In genomic region chr7:106112118-106112971, GRCh38 we compare ENCODE assay signal across 8 cellular contexts. TPM values are rescaled to one million over a fixed set of nuclear protein-coding genes. Genes with fewer than 3 reads are reported as not detected.
DNase-seq lines count a peak whose midpoint lies in the region; ATAC-seq and TF ChIP-seq lines count a peak whose summit lies in the region.

Gene SYPL1, minus strand, starts transcription at chr7:106112312. Its CDS starts 104 bp downstream, at chr7:106112208.

- no peak for TF ChIP-seq RAD21 in IMR-90 (IDR thresholded peaks at IDR 0.05; ENCODE audit: low read length)

- peak within 1 kb of the TSS; percentile 96 for H2BK5ac ChIP-seq in IMR-90 (ENCODE audit: low read depth, low read length, poor library complexity, severe bottlenecking)

- H3K27me3 ChIP-seq in IMR-90 (ENCODE audit: control insufficient read depth, insufficient read depth, low read length) (no peaks in the 10 kb centered on the region), PC-3 (ENCODE audit: low read length) (no peaks in the 10 kb centered on the region), esophagus (ENCODE audit: control insufficient read depth in 1 of 2, insufficient read depth in 2 of 2, low read length in 2 of 2) (no peaks in the 10 kb centered on the region), muscle layer of duodenum (ENCODE audit: low read depth, low read length) (no peaks in the 10 kb centered on the region)

- H2BK120ac ChIP-seq in IMR-90 (ENCODE audit: low read depth, low read length), result peak within 1 kb of the TSS; percentile 88

- no peak; the same call in none of the 2 replicates for TF ChIP-seq POLR2A in IMR-90 (IDR thresholded peaks at IDR 0.05; ENCODE audit: low read depth, low read length)

- H3K23ac ChIP-seq in IMR-90 (ENCODE audit: low read depth, low read length), result peak within 1 kb of the TSS; percentile 98

- H3K4me3 ChIP-seq in IMR-90 (ENCODE audit: insufficient read depth, low read depth, low read length), result peak within 1 kb of the TSS; percentile 93
- peak within 1 kb of the TSS; percentile 90 for H3K4me3 ChIP-seq in PC-3 (ENCODE audit: low read length)
- H3K4me3 ChIP-seq in esophagus (ENCODE audit: low read depth in 1 of 2, low read length in 2 of 2), result peak within 1 kb of the TSS; percentile 65 to 94
- peak within 1 kb of the TSS; percentile 79 to 83 for H3K4me3 ChIP-seq in muscle layer of duodenum (ENCODE audit: low read depth in 1 of 2, low read length in 2 of 2)

- CTCF ChIA-PET in IMR-90 (lab: Yijun Ruan, JAX), result interaction anchor here (1.1 to 1.2 kb wide), 3 partner anchors 22 to 615 kb away, joined by 3 read pairs; no protein-coding TSS in a partner anchor
- CTCF ChIA-PET in PC-3 (lab: Charles Lee), result interaction anchor here (0.5 to 1.5 kb wide), 7 partner anchors 42 to 1970 kb away, joined by 3 to 10 read pairs (median 6); no protein-coding TSS in a partner anchor

- peak within 1 kb of the TSS; percentile 71 for H2AK5ac ChIP-seq in IMR-90 (ENCODE audit: low read depth, low read length)

- H2BK20ac ChIP-seq in IMR-90 (ENCODE audit: low read depth, low read length), result no peak within 1 kb of the TSS

- peaks cover 26% of the 10 kb centered on the region; the same call in 1 of the 2 replicates for H4K20me1 ChIP-seq in IMR-90 (ENCODE audit: insufficient read depth, low read length)
- peaks cover 30% of the 10 kb centered on the region for H4K20me1 ChIP-seq in PC-3 (ENCODE audit: low read length)

- intact Hi-C loops in IMR-90 (cut with micrococcal nuclease), result loop anchor here (5.0 kb wide), 2 partner anchors 40 to 45 kb away; no protein-coding TSS in a partner anchor
- intact Hi-C loops in PC-3 (cut with micrococcal nuclease), result loop anchor here (2.0 to 5.0 kb wide), 2 partner anchors 40 to 172 kb away; partner anchors contain the start of gene NAMPT

- BruUV-seq in IMR-90 (replicated peaks; lab: Mats Ljungman, UMichigan) (no TSS peak), PC-3 (replicated peaks; lab: Mats Ljungman, UMichigan) (no TSS peak)

- H3K18ac ChIP-seq in IMR-90 (ENCODE audit: low read depth, low read length), result peak within 1 kb of the TSS; percentile 95

- H3K4me2 ChIP-seq in IMR-90 (ENCODE audit: low read depth, low read length) (peak within 1 kb of the TSS; percentile 98), PC-3 (ENCODE audit: low read length) (peak within 1 kb of the TSS; percentile 80)

- H3K9me2 ChIP-seq in PC-3 (replicated peaks; ENCODE audit: low read length), result no peaks in the 10 kb centered on the region

- H3K27ac ChIP-seq in IMR-90 (ENCODE audit: insufficient read depth, low read length), result peak within 1 kb of the TSS; percentile 98
- H3K27ac ChIP-seq in PC-3 (ENCODE audit: low read length), result peak within 1 kb of the TSS; percentile 71
- peak within 1 kb of the TSS; percentile 98 to 100 for H3K27ac ChIP-seq in esophagus (ENCODE audit: low read depth in 2 of 2, low read length in 1 of 2)
- H3K27ac ChIP-seq in muscle layer of duodenum (ENCODE audit: low read length), result peak within 1 kb of the TSS; percentile 89

- H3K9ac ChIP-seq in IMR-90 (ENCODE audit: low read depth, low read length), result peak within 1 kb of the TSS; percentile 94
- H3K9ac ChIP-seq in PC-3 (ENCODE audit: low read length), result peak within 1 kb of the TSS; percentile 91

- dilution Hi-C loops in IMR-90 (cut with HindIII; ENCODE audit: low sequenced_read_pairs, unreplicated experiment), result no loop called here

- H2AK9ac ChIP-seq in IMR-90 (replicated peaks; ENCODE audit: low read depth, low read length, poor library complexity), result peak within 1 kb of the TSS; percentile 92

- peaks cover 44% of the 10 kb centered on the region for H3K79me2 ChIP-seq in PC-3 (ENCODE audit: low read length)

- WGBS in IMR-90 (ENCODE audit: extremely low coverage in 2 of 2, insufficient read length in 1 of 2), 2 experiments, result 2% methylated on average over 47 of the region's 76 CpGs; no CpG with 5 or more reads in 1 of the 2 experiments
- WGBS in esophagus, 2 donors, result 1% methylated on average over 51 to 76 of the region's 76 CpGs

- DNase-seq in DMS114 treated with DMSO at 0.1 percent for 48 hours (lab: John Stamatoyannopoulos, UW; ENCODE audit: unreplicated experiment) (peak; percentile 70), IMR-90 (peak; percentile 88), PC-3 (peak; percentile 94)
- peak; percentile 95 for DNase-seq in activated T-cell treated with anti-CD3 and anti-CD28 coated beads, Interleukin-2, amount 50 U/mL, for 1 hour
- DNase-seq in stimulated activated CD8-positive, alpha-beta memory T cell treated with anti-CD3 and anti-CD28 coated beads, Interleukin-7, amount 100 ng/mL, for 4 hours (ENCODE audit: low read depth in 2 of 2), result peak; percentile 80 to 93

- peak within 1 kb of the TSS; percentile 83 to 99 for H4K8ac ChIP-seq in IMR-90 (ENCODE audit: low read depth in 2 of 2, low read length in 2 of 2)

- H3K9me1 ChIP-seq in IMR-90 (ENCODE audit: insufficient read depth, low read length), result peaks cover 3% of the 10 kb centered on the region; the same call in 1 of the 2 replicates

- H2AFZ ChIP-seq in IMR-90 (replicated peaks; ENCODE audit: low read length, poor library complexity), result peak within 1 kb of the TSS; percentile 99
- H2AFZ ChIP-seq in PC-3 (ENCODE audit: low read length), result peak within 1 kb of the TSS; percentile 84

- peak; percentile 87 for ATAC-seq in GM21528 (IDR thresholded peaks at IDR 0.05; ENCODE audit: low FRiP score, unreplicated experiment)
- ATAC-seq in IMR-90 (ENCODE audit: low read depth), result peak; percentile 94
- ATAC-seq in PC-3, result peak; percentile 82

- peak within 1 kb of the TSS; percentile 94 for H4K5ac ChIP-seq in IMR-90 (ENCODE audit: low read depth, low read length)

- peak within 1 kb of the TSS; percentile 76; the same call in 1 of the 3 replicates for H2BK15ac ChIP-seq in IMR-90 (ENCODE audit: low read depth, low read length)

- H3K14ac ChIP-seq in IMR-90 (replicated peaks; ENCODE audit: low read depth, low read length), result peak within 1 kb of the TSS; percentile 100

- H3K4ac ChIP-seq in IMR-90 (ENCODE audit: low read depth, low read length), result peak within 1 kb of the TSS; percentile 99

- H3K4me1 ChIP-seq in IMR-90 (ENCODE audit: control insufficient read depth, insufficient read depth, low read length), result peaks cover 2% of the 10 kb centered on the region; the same call in 1 of the 2 replicates
- H3K4me1 ChIP-seq in PC-3 (ENCODE audit: insufficient read depth, low read length), result peaks cover 30% of the 10 kb centered on the region
- H3K4me1 ChIP-seq in esophagus (ENCODE audit: control insufficient read depth in 2 of 2, insufficient read depth in 2 of 2, low read length in 1 of 2), result no peaks in the 10 kb centered on the region
- H3K4me1 ChIP-seq in muscle layer of duodenum (ENCODE audit: control insufficient read depth in 1 of 2, insufficient read depth in 2 of 2, low read length in 2 of 2), result peaks cover 18 to 22% of the 10 kb centered on the region in 2 donors

- TF ChIP-seq CTCF in IMR-90 (conservative IDR thresholded peaks at IDR 0.05; ENCODE audit: low read depth, low read length), result no peak
- TF ChIP-seq CTCF in PC-3 (conservative IDR thresholded peaks at IDR 0.05; ENCODE audit: low read depth, low read length), result 0 out of 2 replicates have a peak, but pooled peaks have one; percentile 20

- H4K91ac ChIP-seq in IMR-90 (ENCODE audit: insufficient read depth, low read depth, low read length), result peak within 1 kb of the TSS; percentile 96

- H3K79me1 ChIP-seq in IMR-90 (ENCODE audit: low read depth in 1 of 2, low read length in 2 of 2), result peaks cover 12 to 33% of the 10 kb centered on the region in 2 experiments

- no peaks in the 10 kb centered on the region for H3F3A ChIP-seq in PC-3 (ENCODE audit: low read length, unreplicated experiment)

- in situ Hi-C loops in IMR-90 (cut with MboI; ENCODE audit: low sequenced_read_pairs), result no loop called here

- POLR2A ChIA-PET in IMR-90 (lab: Charles Lee; ENCODE audit: unreplicated experiment) (interaction anchor here (0.6 to 1.4 kb wide), 5 partner anchors 32 to 1072 kb away, joined by 3 to 7 read pairs (median 3); no protein-coding TSS in a partner anchor), PC-3 (lab: Charles Lee; ENCODE audit: unreplicated experiment) (interaction anchor here (0.6 to 1.8 kb wide), 10 partner anchors 8 to 639 kb away, joined by 3 to 25 read pairs (median 8); no protein-coding TSS in a partner anchor)

- H3K9me3 ChIP-seq in IMR-90 (ENCODE audit: control insufficient read depth, insufficient read depth, low read length), result no peaks in the 10 kb centered on the region
- no peaks in the 10 kb centered on the region for H3K9me3 ChIP-seq in PC-3 (ENCODE audit: low read length)
- H3K9me3 ChIP-seq in esophagus (ENCODE audit: control insufficient read depth in 2 of 2, insufficient read depth in 1 of 2, low read depth in 1 of 2, low read length in 1 of 2), result no peaks in the 10 kb centered on the region
- H3K9me3 ChIP-seq in muscle layer of duodenum (ENCODE audit: control insufficient read depth in 1 of 2, low read length in 2 of 2), result no peaks in the 10 kb centered on the region

- no peaks in the 10 kb centered on the region for H3K36me3 ChIP-seq in IMR-90 (ENCODE audit: control insufficient read depth, insufficient read depth, low read length)
- H3K36me3 ChIP-seq in PC-3 (ENCODE audit: low read depth, low read length), result no peaks in the 10 kb centered on the region; the same call in 1 of the 2 replicates
- H3K36me3 ChIP-seq in esophagus (ENCODE audit: control insufficient read depth in 2 of 2, insufficient read depth in 2 of 2, low read length in 1 of 2), result no peaks in the 10 kb centered on the region
- no peaks in the 10 kb centered on the region for H3K36me3 ChIP-seq in muscle layer of duodenum (ENCODE audit: control insufficient read depth in 1 of 2, insufficient read depth in 2 of 2, low read length in 2 of 2)

- H3K56ac ChIP-seq in IMR-90 (ENCODE audit: extremely low read depth, insufficient read depth, low read length), result peak within 1 kb of the TSS; percentile 93

TF ChIP-seq in IMR-90, 13 proteins besides CTCF, POLR2A, EP300 and RAD21:
- TF ChIP-seq MAZ (IDR thresholded peaks at IDR 0.05; ENCODE audit: borderline replicate concordance, low read depth, low read length) (peak; percentile 60; the same call in 1 of the 2 replicates), BHLHE40 (IDR thresholded peaks at IDR 0.05; ENCODE audit: low read depth, low read length) (peak; percentile 48; the same call in 1 of the 2 replicates), RFX5 (IDR thresholded peaks at IDR 0.05; ENCODE audit: low read depth, low read length) (no peak)
TF ChIP-seq in IMR-90: peak in this region for 2.

RNA-seq across cellular contexts. Expression of gene SYPL1, which starts in this region (rescaled TPM):
- total RNA-seq in IMR-90 (2012; rRNA removed) (19.0 and 35.6 TPM in 2 replicates), PC-3 (2014; rRNA removed) (45.9 and 57.9 TPM in 2 replicates)
- polyA plus RNA-seq in IMR-90 (2012; rRNA removed) (33.0 and 45.0 TPM in 2 replicates), esophagus (100 to 1,000 TPM in 1 of 2 donors, 10 to 100 TPM in 1; 66.3 to 101 TPM)
- polyA plus RNA-seq in IMR-90 (2012; cell fraction: cytosol; rRNA removed), result 9.6 and 15.2 TPM in 2 replicates
- polyA plus RNA-seq in IMR-90 (2012; cell fraction: nucleus; rRNA removed; ENCODE audit: low replicate concordance), result 1.5 and 12.0 TPM in 2 replicates

Comparison
In these comparisons a context has a peak if more than half of its experiments do, and no peak if none do; other contexts are left out.
1. Peak in every context shown above with its lines: DNase-seq, ATAC-seq, H3K4me3 ChIP-seq and H3K27ac ChIP-seq.